Comparison of ENCODE assay signal across 20 cellular contexts in the genomic region with DNA sequence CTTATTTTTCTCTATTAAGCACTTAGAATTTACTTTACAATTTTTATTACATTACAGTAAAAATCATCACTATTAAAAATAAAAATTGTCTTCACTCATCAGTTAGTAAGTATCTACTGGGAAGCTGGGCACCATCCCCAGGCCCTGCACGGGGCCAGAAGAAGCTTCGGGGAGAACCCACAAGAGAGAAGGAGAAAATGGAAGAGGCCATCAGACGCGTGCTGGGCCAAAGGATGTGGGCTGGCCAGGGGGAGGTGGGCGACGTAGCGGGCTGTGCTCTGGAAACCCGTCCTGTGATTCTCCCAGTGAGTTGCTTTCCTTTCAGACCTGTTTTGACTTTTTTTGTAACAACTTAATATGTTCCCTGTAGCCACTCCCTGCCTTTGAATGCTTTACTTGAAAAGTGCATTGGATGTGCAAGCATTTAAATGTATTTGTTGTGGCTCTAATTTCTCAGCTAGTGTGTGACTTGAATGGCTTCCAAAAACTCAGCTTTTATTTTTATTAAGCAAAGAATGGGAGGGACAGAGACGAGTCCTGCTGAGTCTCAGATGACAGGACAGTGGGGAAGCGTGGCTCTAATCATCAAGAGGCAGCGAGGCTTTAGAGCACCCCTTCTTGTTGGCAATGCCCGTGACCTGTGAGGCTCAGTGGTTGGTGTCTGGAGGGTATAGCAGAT. TPM values are rescaled to one million over a fixed set of nuclear protein-coding genes. Genes with fewer than 3 reads are reported as not detected.
DNase-seq lines count a peak whose midpoint lies in the region; ATAC-seq and TF ChIP-seq lines count a peak whose summit lies in the region.
"Had no signal": no experiment of that assay in that cellular context is flagged by ENCODE, and none has a peak within 500 bp of the region (broad histone marks: within the 10 kb centered on the region; RNA-seq: fewer than 3 reads in every experiment).

No MANE protein-coding gene starts in this region.

- H2AFZ ChIP-seq in mesenchymal stem cell (ENCODE audit: low read depth, low read length), result no peak overlapping the region
- H2AFZ ChIP-seq: parathyroid adenoma had no signal

- ATAC-seq in CD8-positive, alpha-beta T cell, result no peak
- no peak for ATAC-seq in T-helper 17 cell
- no peak for ATAC-seq in WTC11

- H2BK5ac ChIP-seq in mesenchymal stem cell (ENCODE audit: low read depth, low read length, poor library complexity, severe bottlenecking), result no peak overlapping the region

- 92% methylated on average over 12 of the region's 12 CpGs for WGBS in mesenchymal stem cell

- peak overlapping the region; percentile 51 for H3K9ac ChIP-seq in mesenchymal stem cell (ENCODE audit: low read length)
- H3K9ac ChIP-seq: parathyroid adenoma had no signal

- H3K36me3 Mint-ChIP-seq in CD8-positive, alpha-beta T cell, result peaks cover 45% of the 10 kb centered on the region
- peaks cover 7% of the 10 kb centered on the region for H3K36me3 Mint-ChIP-seq in T-helper 17 cell (ENCODE audit: low read depth)
- no peaks in the 10 kb centered on the region for H3K36me3 Mint-ChIP-seq in WTC11

- H3K9me3 ChIP-seq in CD8-positive, alpha-beta T cell (ENCODE audit: low read length), result no peaks in the 10 kb centered on the region
- H3K9me3 ChIP-seq in T-helper 17 cell (ENCODE audit: control insufficient read depth, low read length, poor library complexity, severe bottlenecking) (no peaks in the 10 kb centered on the region), mesenchymal stem cell (ENCODE audit: control insufficient read depth, low read length) (no peaks in the 10 kb centered on the region)
- H3K9me3 ChIP-seq: upper lobe of left lung had no signal

- H3K27ac Mint-ChIP-seq in CD8-positive, alpha-beta T cell, result peak overlapping the region; percentile 58
- H3K27ac Mint-ChIP-seq in T-helper 17 cell (peak overlapping the region; percentile 89), WTC11 (no peak overlapping the region)
- H3K27ac Mint-ChIP-seq: dendritic cell treated with granulocyte-macrophage colony-stimulating factor and Interleukin-4, amounts not matched to agents 40 ng/mL and 50 ng/mL, for 4 days had no signal

- intact Hi-C loops in CD8-positive, alpha-beta T cell (cut with DNase I, micrococcal nuclease), result no loop called here

- H3K27ac ChIP-seq in CD8-positive, alpha-beta T cell (ENCODE audit: low read depth, low read length), result no peak overlapping the region
- no peak overlapping the region for H3K27ac ChIP-seq in mesenchymal stem cell (ENCODE audit: low read length, poor library complexity, severe bottlenecking)
- H3K27ac ChIP-seq: parathyroid adenoma, SK-N-MC, upper lobe of left lung had no signal

- H3K9me3 Mint-ChIP-seq in CD8-positive, alpha-beta T cell, result no peaks in the 10 kb centered on the region
- no peaks in the 10 kb centered on the region for H3K9me3 Mint-ChIP-seq in WTC11
- H3K9me3 Mint-ChIP-seq: dendritic cell treated with granulocyte-macrophage colony-stimulating factor and Interleukin-4, amounts not matched to agents 40 ng/mL and 50 ng/mL, for 4 days had no signal

- no peak overlapping the region for H2BK120ac ChIP-seq in mesenchymal stem cell (ENCODE audit: low read depth, low read length)

- H4K8ac ChIP-seq in mesenchymal stem cell (ENCODE audit: low read length), result no peak overlapping the region

- no peak for TF ChIP-seq CTCF in CD8-positive, alpha-beta T cell (IDR thresholded peaks at IDR 0.05)
- no peak for TF ChIP-seq CTCF in WTC11 (IDR thresholded peaks at IDR 0.05)

- H3K14ac ChIP-seq in mesenchymal stem cell (ENCODE audit: low read length in 2 of 2), result no peak overlapping the region

- H3K23ac ChIP-seq in mesenchymal stem cell (ENCODE audit: low read length in 2 of 2), result no peak overlapping the region

- H3K4me1 Mint-ChIP-seq in CD8-positive, alpha-beta T cell (ENCODE audit: low read depth), result peaks cover 53% of the 10 kb centered on the region
- H3K4me1 Mint-ChIP-seq in T-helper 17 cell (peaks cover 41% of the 10 kb centered on the region), WTC11 (peaks cover 11% of the 10 kb centered on the region)

- no peak overlapping the region for H4K91ac ChIP-seq in mesenchymal stem cell (ENCODE audit: low read length)

- H3K36me3 ChIP-seq in CD8-positive, alpha-beta T cell (ENCODE audit: insufficient read depth, low read length), result peaks cover 13% of the 10 kb centered on the region
- H3K36me3 ChIP-seq in mesenchymal stem cell (ENCODE audit: control insufficient read depth in 1 of 2, insufficient read depth in 2 of 2, low read depth in 1 of 2, low read length in 2 of 2), result peaks cover 16 to 36% of the 10 kb centered on the region in 2 experiments

- H2BK12ac ChIP-seq in mesenchymal stem cell (ENCODE audit: low read length in 2 of 2), result peak overlapping the region in 1 of 2 experiments; percentile 10

- no peaks in the 10 kb centered on the region for H3K79me1 ChIP-seq in mesenchymal stem cell (replicated peaks; ENCODE audit: low read length, poor library complexity, severe bottlenecking)

- no peaks in the 10 kb centered on the region for H3K27me3 Mint-ChIP-seq in CD8-positive, alpha-beta T cell (ENCODE audit: low read depth)
- H3K27me3 Mint-ChIP-seq in T-helper 17 cell (no peaks in the 10 kb centered on the region), WTC11 (ENCODE audit: low read depth) (no peaks in the 10 kb centered on the region)
- H3K27me3 Mint-ChIP-seq: dendritic cell treated with granulocyte-macrophage colony-stimulating factor and Interleukin-4, amounts not matched to agents 40 ng/mL and 50 ng/mL, for 4 days had no signal

- no peak overlapping the region for H3K4me3 Mint-ChIP-seq in CD8-positive, alpha-beta T cell
- H3K4me3 Mint-ChIP-seq in T-helper 17 cell, result no peak overlapping the region
- no peak overlapping the region for H3K4me3 Mint-ChIP-seq in WTC11
- H3K4me3 Mint-ChIP-seq: dendritic cell treated with granulocyte-macrophage colony-stimulating factor and Interleukin-4, amounts not matched to agents 40 ng/mL and 50 ng/mL, for 4 days had no signal

- no peak overlapping the region for H3K4ac ChIP-seq in mesenchymal stem cell (ENCODE audit: low read depth in 1 of 2, low read length in 2 of 2)

- CTCF ChIA-PET in CD8-positive, alpha-beta T cell (lab: Charles Lee), result interaction anchor here (1.8 kb wide), 1 partner anchor 48 kb away, joined by 4 read pairs; no protein-coding TSS in a partner anchor
- CTCF ChIA-PET in WTC11 (lab: Charles Lee), result no interaction called here

- H3K27me3 ChIP-seq in CD8-positive, alpha-beta T cell (ENCODE audit: insufficient read depth, low read length), result no peaks in the 10 kb centered on the region
- H3K27me3 ChIP-seq in mesenchymal stem cell (ENCODE audit: control insufficient read depth in 1 of 2, insufficient read depth in 1 of 2, low read length in 2 of 2), result no peaks in the 10 kb centered on the region
- H3K27me3 ChIP-seq: upper lobe of left lung had no signal

- POLR2A ChIA-PET in CD8-positive, alpha-beta T cell (lab: Charles Lee), result interaction anchor here (1.0 kb wide), 1 partner anchor 13 kb away, joined by 3 read pairs; no protein-coding TSS in a partner anchor
- POLR2A ChIA-PET in WTC11 (lab: Charles Lee), result no interaction called here

- peaks cover 45% of the 10 kb centered on the region for H3K4me1 ChIP-seq in CD8-positive, alpha-beta T cell (ENCODE audit: insufficient read depth, low read length)
- H3K4me1 ChIP-seq in mesenchymal stem cell (ENCODE audit: control insufficient read depth, insufficient read depth, low read depth, low read length), result peaks cover 8% of the 10 kb centered on the region
- H3K4me1 ChIP-seq: parathyroid adenoma had no signal

- H2BK15ac ChIP-seq in mesenchymal stem cell (ENCODE audit: low read depth, poor library complexity, severe bottlenecking), result no peak overlapping the region

- no peak overlapping the region for H3K4me3 ChIP-seq in CD8-positive, alpha-beta T cell (ENCODE audit: low read depth, low read length)
- H3K4me3 ChIP-seq in mesenchymal stem cell (ENCODE audit: insufficient read depth in 1 of 2, low read depth in 1 of 2, low read length in 2 of 2), result no peak overlapping the region
- H3K4me3 ChIP-seq: SK-N-MC, skin epidermis, upper lobe of left lung had no signal

- DNase-seq in NCI-H345 (lab: John Stamatoyannopoulos, UW), result peak; percentile 42
- no peak for DNase-seq in NCI-H345 treated with DMSO at 0.1 percent for 48 hours (lab: John Stamatoyannopoulos, UW; ENCODE audit: unreplicated experiment)
- no peak for DNase-seq in CD8-positive, alpha-beta T cell
- DNase-seq in T-helper 17 cell, result no peak
- DNase-seq in mesenchymal stem cell, result no peak
- no peak for DNase-seq in WTC11 (ENCODE audit: low spot score)
- DNase-seq in islet precursor cell, result no peak
- DNase-seq in cerebellar nuclear complex (lab: John Stamatoyannopoulos, UW), result no peak
- DNase-seq: 8988T, activated gamma-delta T cell, C1 segment of cervical spinal cord, HCEC 1CT, kidney glomerular epithelial cell, NCI-H1694 treated with DMSO at 0.1 percent for 48 hours, NCI-H526, upper lobe of left lung had no signal

- H3K18ac ChIP-seq in mesenchymal stem cell (ENCODE audit: low read depth in 1 of 2, low read length in 2 of 2), result no peak overlapping the region

- no peak overlapping the region for H3K4me2 ChIP-seq in mesenchymal stem cell (ENCODE audit: low read length, poor library complexity, severe bottlenecking)

- H2AK5ac ChIP-seq in mesenchymal stem cell (ENCODE audit: low read length, severe bottlenecking), result no peak overlapping the region

TF ChIP-seq in WTC11, 78 proteins besides CTCF, POLR2A, EP300 and RAD21 (continues in another document):
- TF ChIP-seq, protein P1, sequence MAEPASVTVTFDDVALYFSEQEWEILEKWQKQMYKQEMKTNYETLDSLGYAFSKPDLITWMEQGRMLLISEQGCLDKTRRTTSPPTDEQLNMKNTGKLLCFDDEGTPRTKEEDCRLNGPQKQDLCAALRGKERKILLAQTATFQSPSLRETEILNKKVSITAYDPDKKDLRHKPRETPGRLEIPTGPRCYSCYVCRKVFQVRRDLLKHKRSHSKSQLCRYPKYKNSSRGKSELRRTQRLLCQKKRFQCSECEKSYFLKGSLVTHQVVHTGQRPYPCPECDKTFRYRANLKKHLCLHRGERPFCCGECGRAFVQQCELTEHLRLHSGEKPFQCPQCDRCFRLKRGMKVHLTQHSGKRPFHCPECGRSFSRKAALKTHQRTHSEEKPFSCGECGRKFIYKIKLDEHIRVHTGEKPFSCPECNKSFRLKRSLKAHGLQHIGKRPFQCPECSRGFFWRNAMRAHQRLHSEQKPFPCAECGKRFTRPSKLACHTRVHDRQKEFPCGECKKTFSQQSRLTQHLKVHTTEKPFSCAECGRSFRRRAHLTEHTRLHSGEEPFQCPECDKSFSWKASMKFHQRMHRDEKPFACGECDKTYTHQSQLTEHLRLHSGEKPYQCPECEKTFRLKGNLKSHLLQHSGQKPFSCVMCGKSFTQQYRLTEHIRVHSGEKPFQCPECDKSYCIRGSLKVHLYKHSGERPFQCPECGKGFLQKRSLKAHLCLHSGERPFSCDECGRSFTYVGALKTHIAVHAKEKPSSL (CRISPR knock-in tag; conservative IDR thresholded peaks at IDR 0.05), result no peak

RNA-seq across cellular contexts. Expression of a gene that starts 38.9 kb away (rescaled TPM):
- total RNA-seq in CD8-positive, alpha-beta T cell, result 10 to 100 TPM; 18.5 to 19.7 TPM
- total RNA-seq in T-helper 17 cell (10 to 100 TPM; 59.6 to 64.8 TPM), WTC11 (2021) (0.21 to 0.34 TPM (median 0.24 TPM) in 3 replicates)
- 4.1 TPM for polyA plus RNA-seq in mesenchymal stem cell (2013, experiment 1 of 2)
- 3.9 TPM for polyA plus RNA-seq in mesenchymal stem cell (2013, experiment 2 of 2)

RNA-seq across cellular contexts. Expression of a gene that starts 57.3 kb away (rescaled TPM):
- total RNA-seq in CD8-positive, alpha-beta T cell, result 10 to 100 TPM; 13.7 to 15.2 TPM
- 10 to 100 TPM; 14.8 to 17.7 TPM for total RNA-seq in T-helper 17 cell
- polyA plus RNA-seq in mesenchymal stem cell (2013, experiment 1 of 2), result 52.4 TPM
- 54.4 TPM for polyA plus RNA-seq in mesenchymal stem cell (2013, experiment 2 of 2)
- 72.8 to 78.3 TPM (median 76.2 TPM) in 3 replicates for total RNA-seq in WTC11 (2021)

Comparison
In these comparisons a context has a peak if more than half of its experiments do, and no peak if none do; other contexts are left out.
1. RNA of a gene that starts 38.9 kb away (total RNA-seq): 59.6 to 64.8 TPM in T-helper 17 cell and 18.5 to 19.7 TPM in CD8-positive, alpha-beta T cell; 0.21 to 0.34 TPM in WTC11; every median in the first group is over 10 times any median in the second.